Comparison of ENCODE assay signal across 14 cellular contexts in genomic region chr21:38841472-38841871, GRCh38. TPM values are rescaled to one million over a fixed set of nuclear protein-coding genes. Genes with fewer than 3 reads are reported as not detected.
DNase-seq lines count a peak whose midpoint lies in the region; ATAC-seq and TF ChIP-seq lines count a peak whose summit lies in the region.
"Had no signal": no experiment of that assay in that cellular context is flagged by ENCODE, and none has a peak within 500 bp of the region (broad histone marks: within the 10 kb centered on the region; RNA-seq: fewer than 3 reads in every experiment).

No MANE protein-coding gene starts in this region.

- H3K27me3 ChIP-seq in foreskin keratinocyte, result no peaks in the 10 kb centered on the region

- peak overlapping the region; percentile 87 for H3K27ac ChIP-seq in foreskin keratinocyte

- peak overlapping the region in 1 of 2 donors; percentile 22 for H3K4me3 Mint-ChIP-seq in activated T-cell treated with anti-CD3 and anti-CD28 coated beads, Interleukin-2, amount 50 U/mL, for 72 hours
- H3K4me3 Mint-ChIP-seq in activated T-cell treated with anti-CD3 and anti-CD28 coated beads, Interleukin-2, amount 50 U/mL, for 24 hours, result no peak overlapping the region
- H3K4me3 Mint-ChIP-seq in activated T-helper 17 cell treated with anti-CD3 and anti-CD28 coated beads, Interleukin-2, amount 50 U/mL, for 72 hours, result no peak overlapping the region
- H3K4me3 Mint-ChIP-seq: CD4-positive, alpha-beta memory T cell had no signal

- H3K27me3 Mint-ChIP-seq in activated T-cell treated with anti-CD3 and anti-CD28 coated beads, Interleukin-2, amount 50 U/mL, for 72 hours (ENCODE audit: low read depth), result no peaks in the 10 kb centered on the region
- H3K27me3 Mint-ChIP-seq in activated T-cell treated with anti-CD3 and anti-CD28 coated beads, Interleukin-2, amount 50 U/mL, for 24 hours, result no peaks in the 10 kb centered on the region
- peaks cover 3% of the 10 kb centered on the region for H3K27me3 Mint-ChIP-seq in activated T-helper 17 cell treated with anti-CD3 and anti-CD28 coated beads, Interleukin-2, amount 50 U/mL, for 72 hours
- H3K27me3 Mint-ChIP-seq: CD4-positive, alpha-beta memory T cell had no signal

- no peak for DNase-seq in activated T-cell treated with anti-CD3 and anti-CD28 coated beads, Interleukin-2, amount 50 U/mL, for 72 hours
- DNase-seq in activated T-cell treated with anti-CD3 and anti-CD28 coated beads, Interleukin-2, amount 50 U/mL, for 24 hours, result no peak
- peak in 1 of 2 donors; percentile 72 for DNase-seq in foreskin keratinocyte
- DNase-seq in NCI-H2107 treated with DMSO at 0.1 percent for 48 hours (lab: John Stamatoyannopoulos, UW; ENCODE audit: unreplicated experiment), result no peak
- DNase-seq in activated gamma-delta T cell (lab: John Stamatoyannopoulos, UW), result no peak
- DNase-seq: ACHN; CD4-positive, alpha-beta memory T cell; GF-D8; NCI-H1105 treated with DMSO at 0.1 percent for 48 hours; NCI-H1930; NCI-H524; SHP77 treated with DMSO at 0.1 percent for 48 hours had no signal

- peak overlapping the region; percentile 29 for H3K27ac Mint-ChIP-seq in activated T-cell treated with anti-CD3 and anti-CD28 coated beads, Interleukin-2, amount 50 U/mL, for 72 hours
- H3K27ac Mint-ChIP-seq in activated T-cell treated with anti-CD3 and anti-CD28 coated beads, Interleukin-2, amount 50 U/mL, for 24 hours, result no peak overlapping the region
- no peak overlapping the region for H3K27ac Mint-ChIP-seq in activated T-helper 17 cell treated with anti-CD3 and anti-CD28 coated beads, Interleukin-2, amount 50 U/mL, for 72 hours
- H3K27ac Mint-ChIP-seq: CD4-positive, alpha-beta memory T cell had no signal

- H3K4me1 Mint-ChIP-seq in activated T-cell treated with anti-CD3 and anti-CD28 coated beads, Interleukin-2, amount 50 U/mL, for 72 hours (ENCODE audit: low read depth), result peaks cover 45% of the 10 kb centered on the region
- peaks cover 32% of the 10 kb centered on the region for H3K4me1 Mint-ChIP-seq in activated T-cell treated with anti-CD3 and anti-CD28 coated beads, Interleukin-2, amount 50 U/mL, for 24 hours (ENCODE audit: low read depth)
- no peaks in the 10 kb centered on the region for H3K4me1 Mint-ChIP-seq in activated T-helper 17 cell treated with anti-CD3 and anti-CD28 coated beads, Interleukin-2, amount 50 U/mL, for 72 hours
- H3K4me1 Mint-ChIP-seq: CD4-positive, alpha-beta memory T cell had no signal

- peaks cover 3 to 12% of the 10 kb centered on the region in 2 donors for H3K36me3 Mint-ChIP-seq in activated T-cell treated with anti-CD3 and anti-CD28 coated beads, Interleukin-2, amount 50 U/mL, for 72 hours (ENCODE audit: insufficient read depth in 2 of 2)
- no peaks in the 10 kb centered on the region for H3K36me3 Mint-ChIP-seq in activated T-cell treated with anti-CD3 and anti-CD28 coated beads, Interleukin-2, amount 50 U/mL, for 24 hours (ENCODE audit: low read depth)
- H3K36me3 Mint-ChIP-seq in activated T-helper 17 cell treated with anti-CD3 and anti-CD28 coated beads, Interleukin-2, amount 50 U/mL, for 72 hours (ENCODE audit: low read depth), result no peaks in the 10 kb centered on the region
- H3K36me3 Mint-ChIP-seq: CD4-positive, alpha-beta memory T cell had no signal

- TF ChIP-seq CTCF in foreskin keratinocyte (conservative IDR thresholded peaks at IDR 0.05), result peak; percentile 9

- H3K4me1 ChIP-seq in foreskin keratinocyte, result peaks cover 22% of the 10 kb centered on the region

- peak; percentile 35 to 41 for ATAC-seq in activated T-cell treated with anti-CD3 and anti-CD28 coated beads, Interleukin-2, amount 50 U/mL, for 72 hours (replicated peaks in 1 of 2)
- peak; percentile 40 for ATAC-seq in activated T-helper 17 cell treated with anti-CD3 and anti-CD28 coated beads, Interleukin-2, amount 50 U/mL, for 72 hours (replicated peaks)
- ATAC-seq in foreskin keratinocyte (no peak), GM19035 (IDR thresholded peaks at IDR 0.05; ENCODE audit: unreplicated experiment) (no peak)

- H3K9me3 Mint-ChIP-seq in activated T-cell treated with anti-CD3 and anti-CD28 coated beads, Interleukin-2, amount 50 U/mL, for 72 hours, result peaks cover 0 to 4% of the 10 kb centered on the region in 2 donors
- no peaks in the 10 kb centered on the region for H3K9me3 Mint-ChIP-seq in activated T-cell treated with anti-CD3 and anti-CD28 coated beads, Interleukin-2, amount 50 U/mL, for 24 hours
- no peaks in the 10 kb centered on the region for H3K9me3 Mint-ChIP-seq in activated T-helper 17 cell treated with anti-CD3 and anti-CD28 coated beads, Interleukin-2, amount 50 U/mL, for 72 hours
- H3K9me3 Mint-ChIP-seq: CD4-positive, alpha-beta memory T cell had no signal

RNA-seq across cellular contexts. Expression of gene ETS2, which starts 35.7 kb away (rescaled TPM):
- total RNA-seq in activated T-cell treated with anti-CD3 and anti-CD28 coated beads, Interleukin-2, amount 50 U/mL, for 72 hours, result 100 to 1,000 TPM; 122 to 134 TPM
- 10 to 100 TPM; 20.5 to 41.9 TPM for total RNA-seq in activated T-helper 17 cell treated with anti-CD3 and anti-CD28 coated beads, Interleukin-2, amount 50 U/mL, for 72 hours
- 46.4 and 61.5 TPM in 2 replicates for total RNA-seq in foreskin keratinocyte
- polyA plus RNA-seq in foreskin keratinocyte, result 21.4 and 32.5 TPM in 2 replicates

Comparison
In these comparisons a context has a peak if more than half of its experiments do, and no peak if none do; other contexts are left out.
1. ATAC-seq: peak in activated T-cell treated with anti-CD3 and anti-CD28 coated beads, Interleukin-2, amount 50 U/mL, for 72 hours (2 of 2) and activated T-helper 17 cell treated with anti-CD3 and anti-CD28 coated beads, Interleukin-2, amount 50 U/mL, for 72 hours (single experiment); none in foreskin keratinocyte (single experiment) and GM19035 (single experiment).